Comparison of ENCODE assay signal across 11 cellular contexts in the genomic region with DNA sequence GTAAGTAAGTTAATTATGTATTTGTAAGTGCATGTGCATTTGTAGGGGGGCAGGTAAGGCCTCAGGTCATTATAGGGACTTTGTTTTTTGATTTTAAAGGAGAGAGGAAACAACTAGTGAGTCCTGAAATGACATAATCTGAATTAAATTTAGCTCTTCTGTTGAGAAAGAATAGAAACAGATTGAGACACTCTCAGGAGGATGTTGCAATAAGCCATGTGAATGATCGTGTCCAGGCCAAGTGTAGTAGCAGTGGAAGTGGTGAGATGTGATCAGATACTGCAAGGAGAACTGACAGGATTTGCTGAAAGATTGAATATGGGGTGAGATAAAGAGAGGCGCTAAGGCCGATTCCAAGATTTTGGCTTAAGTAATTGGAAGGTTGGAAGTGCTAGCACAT. TPM values are rescaled to one million over a fixed set of nuclear protein-coding genes. Genes with fewer than 3 reads are reported as not detected.
DNase-seq lines count a peak whose midpoint lies in the region; ATAC-seq and TF ChIP-seq lines count a peak whose summit lies in the region.
"Had no signal": no experiment of that assay in that cellular context is flagged by ENCODE, and none has a peak within 500 bp of the region (broad histone marks: within the 10 kb centered on the region; RNA-seq: fewer than 3 reads in every experiment).

No MANE protein-coding gene starts in this region.

- H3K4me1 ChIP-seq in psoas muscle (peaks cover 12% of the 10 kb centered on the region), HAP-1 (peaks cover 19% of the 10 kb centered on the region)

- H3K9me3 ChIP-seq in psoas muscle (no peaks in the 10 kb centered on the region), HAP-1 (no peaks in the 10 kb centered on the region; the same call in 1 of the 2 replicates)
- H3K9me3 ChIP-seq: mucosa of descending colon had no signal

- TF ChIP-seq CTCF in CD14-positive monocyte (IDR thresholded peaks at IDR 0.05) (no peak), psoas muscle (IDR thresholded peaks at IDR 0.05) (no peak)

- ATAC-seq in psoas muscle: peak; percentile 88 to 91 (median 88)
- ATAC-seq in activated CD8-positive, alpha-beta T cell treated with anti-CD3 and anti-CD28 coated beads, Interleukin-2, amount 10 ng/mL, durations not matched to agents 7 days and 5 days: no peak
- ATAC-seq in HG03460 (IDR thresholded peaks at IDR 0.05; ENCODE audit: unreplicated experiment): no peak
- ATAC-seq in HG03432 (IDR thresholded peaks at IDR 0.05; ENCODE audit: unreplicated experiment): no peak
- ATAC-seq: mucosa of descending colon; stimulated activated memory B cell treated with anti-CD40 and anti-IgM and Interleukin-4, amounts not matched to agents 10 μg/mL and 1 μg/mL and 100 μg/mL, for 72 hours had no signal

- in situ Hi-C loops in HAP-1 (cut with MboI; ENCODE audit: low sequenced_read_pairs): loop anchor here (25.0 kb wide), 1 partner anchor 350 kb away; a partner anchor contains a TSS

- no peaks in the 10 kb centered on the region for H3K9me3 Mint-ChIP-seq in CD14-positive monocyte
- no peaks in the 10 kb centered on the region for H3K9me3 Mint-ChIP-seq in activated CD8-positive, alpha-beta T cell treated with anti-CD3 and anti-CD28 coated beads, Interleukin-2, amount 10 ng/mL, durations not matched to agents 7 days and 5 days (ENCODE audit: insufficient read depth)

- no peaks in the 10 kb centered on the region for H3K36me3 Mint-ChIP-seq in CD14-positive monocyte
- H3K36me3 Mint-ChIP-seq in activated CD8-positive, alpha-beta T cell treated with anti-CD3 and anti-CD28 coated beads, Interleukin-2, amount 10 ng/mL, durations not matched to agents 7 days and 5 days (ENCODE audit: low read depth): no peaks in the 10 kb centered on the region
- H3K36me3 Mint-ChIP-seq: brain; stimulated activated memory B cell treated with anti-CD40 and anti-IgM and Interleukin-4, amounts not matched to agents 10 μg/mL and 1 μg/mL and 100 μg/mL, for 72 hours had no signal

- no peak overlapping the region for H3K27ac Mint-ChIP-seq in CD14-positive monocyte
- H3K27ac Mint-ChIP-seq in activated CD8-positive, alpha-beta T cell treated with anti-CD3 and anti-CD28 coated beads, Interleukin-2, amount 10 ng/mL, durations not matched to agents 7 days and 5 days: no peak overlapping the region
- H3K27ac Mint-ChIP-seq: brain; stimulated activated memory B cell treated with anti-CD40 and anti-IgM and Interleukin-4, amounts not matched to agents 10 μg/mL and 1 μg/mL and 100 μg/mL, for 72 hours had no signal

- H3K27me3 ChIP-seq in psoas muscle (ENCODE audit: insufficient read depth in 3 of 3, low read length in 2 of 3): no peaks in the 10 kb centered on the region
- peaks cover 4% of the 10 kb centered on the region; the same call in 1 of the 2 replicates for H3K27me3 ChIP-seq in HAP-1 (ENCODE audit: low read depth)

- WGBS in psoas muscle, 3 donors: 30 to 70% (median 41%) methylated on average over 3 of the region's 3 CpGs

- peak; percentile 61 for DNase-seq in CD14-positive monocyte (ENCODE audit: low spot score)
- DNase-seq in NOMO-1 (lab: John Stamatoyannopoulos, UW; ENCODE audit: unreplicated experiment in 2 of 2): peak; percentile 47 to 93
- peak; percentile 92 for DNase-seq in fibroblast of peridontal ligament (ENCODE audit: extremely low read depth)
- DNase-seq in psoas muscle: no peak
- DNase-seq in activated CD8-positive, alpha-beta T cell treated with anti-CD3 and anti-CD28 coated beads, Interleukin-2, amount 10 ng/mL, durations not matched to agents 7 days and 5 days: no peak
- DNase-seq in HAP-1 (ENCODE audit: low spot score in 2 of 2): no peak

- H3K4me3 ChIP-seq in psoas muscle (no peak overlapping the region), HAP-1 (no peak overlapping the region)
- H3K4me3 ChIP-seq: mucosa of descending colon had no signal

- peaks cover 18% of the 10 kb centered on the region for H3K4me1 Mint-ChIP-seq in CD14-positive monocyte
- H3K4me1 Mint-ChIP-seq in activated CD8-positive, alpha-beta T cell treated with anti-CD3 and anti-CD28 coated beads, Interleukin-2, amount 10 ng/mL, durations not matched to agents 7 days and 5 days (ENCODE audit: low read depth): peaks cover 16% of the 10 kb centered on the region

- H3K27ac ChIP-seq in psoas muscle: peak overlapping the region; percentile 53

- POLR2A ChIA-PET in activated CD8-positive, alpha-beta T cell treated with anti-CD3 and anti-CD28 coated beads, Interleukin-2, amount 10 ng/mL, durations not matched to agents 7 days and 5 days (lab: Charles Lee): no interaction called here

- H3K36me3 ChIP-seq in psoas muscle (ENCODE audit: insufficient read depth in 1 of 2, low read depth in 1 of 2) (no peaks in the 10 kb centered on the region), HAP-1 (replicated peaks) (no peaks in the 10 kb centered on the region)

- no peak overlapping the region for H3K4me3 Mint-ChIP-seq in CD14-positive monocyte
- H3K4me3 Mint-ChIP-seq in activated CD8-positive, alpha-beta T cell treated with anti-CD3 and anti-CD28 coated beads, Interleukin-2, amount 10 ng/mL, durations not matched to agents 7 days and 5 days: no peak overlapping the region
- H3K4me3 Mint-ChIP-seq: brain; stimulated activated memory B cell treated with anti-CD40 and anti-IgM and Interleukin-4, amounts not matched to agents 10 μg/mL and 1 μg/mL and 100 μg/mL, for 72 hours had no signal

- intact Hi-C loops in CD14-positive monocyte (cut with micrococcal nuclease) (no loop called here), psoas muscle (cut with DNase I) (loop anchor here (10.0 kb wide), 2 partner anchors 153 to 787 kb away; no protein-coding TSS in a partner anchor)

- no peaks in the 10 kb centered on the region for H3K27me3 Mint-ChIP-seq in CD14-positive monocyte (ENCODE audit: low read depth in 3 of 3)
- peaks cover under 1% of the 10 kb centered on the region for H3K27me3 Mint-ChIP-seq in activated CD8-positive, alpha-beta T cell treated with anti-CD3 and anti-CD28 coated beads, Interleukin-2, amount 10 ng/mL, durations not matched to agents 7 days and 5 days (ENCODE audit: low read depth)
- H3K27me3 Mint-ChIP-seq: stimulated activated memory B cell treated with anti-CD40 and anti-IgM and Interleukin-4, amounts not matched to agents 10 μg/mL and 1 μg/mL and 100 μg/mL, for 72 hours had no signal

- CTCF ChIA-PET in activated CD8-positive, alpha-beta T cell treated with anti-CD3 and anti-CD28 coated beads, Interleukin-2, amount 10 ng/mL, durations not matched to agents 7 days and 5 days (lab: Charles Lee): interaction anchor here (1.9 kb wide), 1 partner anchor 342 kb away, joined by 5 read pairs; no protein-coding TSS in a partner anchor

RNA-seq across cellular contexts. Expression of a gene that starts 2.6 kb away (rescaled TPM):
- polyA plus RNA-seq in CD14-positive monocyte (10 to 100 TPM; 17.6 to 18.7 TPM), psoas muscle (10 to 100 TPM in 1 of 3 donors, 1 to 10 TPM in 2; 5.1 to 31.1 (median 6.2) TPM)
- 1 to 10 TPM; 1.3 to 7.4 (median 2.0) TPM for total RNA-seq in psoas muscle
- total RNA-seq in activated CD8-positive, alpha-beta T cell treated with anti-CD3 and anti-CD28 coated beads, Interleukin-2, amount 10 ng/mL, durations not matched to agents 7 days and 5 days: 10 to 100 TPM; 74.5 to 75.4 TPM

Comparison
In these comparisons a context has a peak if more than half of its experiments do, and no peak if none do; other contexts are left out.
1. DNase-seq: peak in CD14-positive monocyte (single experiment), NOMO-1 (2 of 2) and fibroblast of peridontal ligament (single experiment); none in psoas muscle (0 of 2), activated CD8-positive, alpha-beta T cell treated with anti-CD3 and anti-CD28 coated beads, Interleukin-2, amount 10 ng/mL, durations not matched to agents 7 days and 5 days (single experiment) and HAP-1 (0 of 2).
2. ATAC-seq: peak in psoas muscle (4 of 4); none in activated CD8-positive, alpha-beta T cell treated with anti-CD3 and anti-CD28 coated beads, Interleukin-2, amount 10 ng/mL, durations not matched to agents 7 days and 5 days (single experiment), HG03460 (single experiment) and HG03432 (single experiment).
3. RNA of a gene that starts 2.6 kb away (total RNA-seq): 74.5 to 75.4 TPM in activated CD8-positive, alpha-beta T cell treated with anti-CD3 and anti-CD28 coated beads, Interleukin-2, amount 10 ng/mL, durations not matched to agents 7 days and 5 days; 1.3 to 7.4 TPM in psoas muscle; every median in the first group is over 4 times any median in the second.
4. intact Hi-C loops: an anchor here in psoas muscle (10.0 kb wide); none called in CD14-positive monocyte.